Comparison of ENCODE assay signal across 1 cellular context in the genomic region with DNA sequence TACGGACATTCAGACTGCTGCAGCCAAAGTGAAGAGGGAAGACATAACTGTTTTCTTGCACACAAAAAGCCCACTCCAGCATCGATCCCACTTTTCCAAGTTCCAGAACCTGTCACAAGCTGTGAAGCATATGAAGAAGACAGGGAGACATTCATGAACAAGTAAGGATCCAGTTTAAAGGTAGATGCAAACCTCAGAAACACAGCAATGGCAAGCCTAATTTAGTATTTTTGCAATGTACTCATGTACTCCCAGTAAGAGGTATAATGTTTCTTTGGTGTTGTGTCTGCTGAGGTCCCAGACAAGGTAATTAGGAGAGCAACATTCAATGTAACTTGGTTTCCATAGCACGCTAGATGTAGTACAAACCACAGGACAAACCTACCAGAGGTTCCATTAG.
A peak's percentile ranks its signal among the peaks of the same experiment; 100 is the strongest.
TF ChIP-seq lines count a peak whose summit lies in the region.

No MANE protein-coding gene starts in this region.

TF ChIP-seq in HepG2, 621 proteins besides CTCF, POLR2A, EP300 and RAD21 (continues in another document):
- TF ChIP-seq HCFC1 (IDR thresholded peaks at IDR 0.05; ENCODE audit: low read depth, low read length), result no peak
- TF ChIP-seq ZNF235 (CRISPR knock-in tag; IDR thresholded peaks at IDR 0.05; ENCODE audit: borderline replicate concordance), result no peak
- TF ChIP-seq MAFK (conservative IDR thresholded peaks at IDR 0.05 in 1 of 2, IDR thresholded peaks at IDR 0.05 in 1 of 2; ENCODE audit: low read length in 2 of 2), result no peak
- peak; percentile 68 for TF ChIP-seq RBM22 (optimal IDR thresholded peaks at IDR 0.05; ENCODE audit: low read length)
- peak; percentile 40; the same call in 1 of the 2 replicates for TF ChIP-seq JUNB (CRISPR knock-in tag; IDR thresholded peaks at IDR 0.05; ENCODE audit: borderline replicate concordance)
- peak; percentile 99; the same call in 1 of the 2 replicates for TF ChIP-seq SSRP1 (CRISPR knock-in tag; IDR thresholded peaks at IDR 0.05)
- peak; percentile 96 for TF ChIP-seq MLLT10 (CRISPR knock-in tag; IDR thresholded peaks at IDR 0.05)
- no peak for TF ChIP-seq TRIM24 (CRISPR knock-in tag; IDR thresholded peaks at IDR 0.05)
- peak; percentile 14; the same call in 1 of the 2 replicates for TF ChIP-seq MBD4 (IDR thresholded peaks at IDR 0.05; ENCODE audit: borderline replicate concordance, low read length)
- 0 out of 2 replicates have a peak, but pooled peaks have one; percentile 6 for TF ChIP-seq ZNF331 (CRISPR knock-in tag; IDR thresholded peaks at IDR 0.05)
- TF ChIP-seq CBX1 (IDR thresholded peaks at IDR 0.05; ENCODE audit: low read depth), result no peak
- peak; percentile 59; the same call in 1 of the 2 replicates for TF ChIP-seq BATF2 (CRISPR knock-in tag; IDR thresholded peaks at IDR 0.05)
- no peak for TF ChIP-seq ZFP1 (CRISPR knock-in tag; IDR thresholded peaks at IDR 0.05)
- TF ChIP-seq BRCA1 (CRISPR knock-in tag; IDR thresholded peaks at IDR 0.05), result no peak
- TF ChIP-seq AFF4 (CRISPR knock-in tag; IDR thresholded peaks at IDR 0.05), result peak; percentile 95
- TF ChIP-seq MTERF4 (CRISPR knock-in tag; IDR thresholded peaks at IDR 0.05), result no peak
- TF ChIP-seq ZSCAN5A (CRISPR knock-in tag; IDR thresholded peaks at IDR 0.05; ENCODE audit: borderline replicate concordance), result 0 out of 2 replicates have a peak, but pooled peaks have one; percentile 9
- TF ChIP-seq SMYD3 (CRISPR knock-in tag; IDR thresholded peaks at IDR 0.05), result peak; percentile 65; the same call in 1 of the 2 replicates
- 0 out of 2 replicates have a peak, but pooled peaks have one; percentile 11 for TF ChIP-seq ATF2 (CRISPR knock-in tag; IDR thresholded peaks at IDR 0.05)
- TF ChIP-seq RBFOX2 (IDR thresholded peaks at IDR 0.05; ENCODE audit: low read depth, low read length), result peak; percentile 68; the same call in 1 of the 2 replicates
- no peak for TF ChIP-seq THAP8 (CRISPR knock-in tag; IDR thresholded peaks at IDR 0.05; ENCODE audit: borderline replicate concordance)
- 0 out of 2 replicates have a peak, but pooled peaks have one; percentile 30 for TF ChIP-seq ZC3H13 (CRISPR knock-in tag; IDR thresholded peaks at IDR 0.05)
- TF ChIP-seq ATF1 (CRISPR knock-in tag; IDR thresholded peaks at IDR 0.05), result no peak
- TF ChIP-seq, protein P1, sequence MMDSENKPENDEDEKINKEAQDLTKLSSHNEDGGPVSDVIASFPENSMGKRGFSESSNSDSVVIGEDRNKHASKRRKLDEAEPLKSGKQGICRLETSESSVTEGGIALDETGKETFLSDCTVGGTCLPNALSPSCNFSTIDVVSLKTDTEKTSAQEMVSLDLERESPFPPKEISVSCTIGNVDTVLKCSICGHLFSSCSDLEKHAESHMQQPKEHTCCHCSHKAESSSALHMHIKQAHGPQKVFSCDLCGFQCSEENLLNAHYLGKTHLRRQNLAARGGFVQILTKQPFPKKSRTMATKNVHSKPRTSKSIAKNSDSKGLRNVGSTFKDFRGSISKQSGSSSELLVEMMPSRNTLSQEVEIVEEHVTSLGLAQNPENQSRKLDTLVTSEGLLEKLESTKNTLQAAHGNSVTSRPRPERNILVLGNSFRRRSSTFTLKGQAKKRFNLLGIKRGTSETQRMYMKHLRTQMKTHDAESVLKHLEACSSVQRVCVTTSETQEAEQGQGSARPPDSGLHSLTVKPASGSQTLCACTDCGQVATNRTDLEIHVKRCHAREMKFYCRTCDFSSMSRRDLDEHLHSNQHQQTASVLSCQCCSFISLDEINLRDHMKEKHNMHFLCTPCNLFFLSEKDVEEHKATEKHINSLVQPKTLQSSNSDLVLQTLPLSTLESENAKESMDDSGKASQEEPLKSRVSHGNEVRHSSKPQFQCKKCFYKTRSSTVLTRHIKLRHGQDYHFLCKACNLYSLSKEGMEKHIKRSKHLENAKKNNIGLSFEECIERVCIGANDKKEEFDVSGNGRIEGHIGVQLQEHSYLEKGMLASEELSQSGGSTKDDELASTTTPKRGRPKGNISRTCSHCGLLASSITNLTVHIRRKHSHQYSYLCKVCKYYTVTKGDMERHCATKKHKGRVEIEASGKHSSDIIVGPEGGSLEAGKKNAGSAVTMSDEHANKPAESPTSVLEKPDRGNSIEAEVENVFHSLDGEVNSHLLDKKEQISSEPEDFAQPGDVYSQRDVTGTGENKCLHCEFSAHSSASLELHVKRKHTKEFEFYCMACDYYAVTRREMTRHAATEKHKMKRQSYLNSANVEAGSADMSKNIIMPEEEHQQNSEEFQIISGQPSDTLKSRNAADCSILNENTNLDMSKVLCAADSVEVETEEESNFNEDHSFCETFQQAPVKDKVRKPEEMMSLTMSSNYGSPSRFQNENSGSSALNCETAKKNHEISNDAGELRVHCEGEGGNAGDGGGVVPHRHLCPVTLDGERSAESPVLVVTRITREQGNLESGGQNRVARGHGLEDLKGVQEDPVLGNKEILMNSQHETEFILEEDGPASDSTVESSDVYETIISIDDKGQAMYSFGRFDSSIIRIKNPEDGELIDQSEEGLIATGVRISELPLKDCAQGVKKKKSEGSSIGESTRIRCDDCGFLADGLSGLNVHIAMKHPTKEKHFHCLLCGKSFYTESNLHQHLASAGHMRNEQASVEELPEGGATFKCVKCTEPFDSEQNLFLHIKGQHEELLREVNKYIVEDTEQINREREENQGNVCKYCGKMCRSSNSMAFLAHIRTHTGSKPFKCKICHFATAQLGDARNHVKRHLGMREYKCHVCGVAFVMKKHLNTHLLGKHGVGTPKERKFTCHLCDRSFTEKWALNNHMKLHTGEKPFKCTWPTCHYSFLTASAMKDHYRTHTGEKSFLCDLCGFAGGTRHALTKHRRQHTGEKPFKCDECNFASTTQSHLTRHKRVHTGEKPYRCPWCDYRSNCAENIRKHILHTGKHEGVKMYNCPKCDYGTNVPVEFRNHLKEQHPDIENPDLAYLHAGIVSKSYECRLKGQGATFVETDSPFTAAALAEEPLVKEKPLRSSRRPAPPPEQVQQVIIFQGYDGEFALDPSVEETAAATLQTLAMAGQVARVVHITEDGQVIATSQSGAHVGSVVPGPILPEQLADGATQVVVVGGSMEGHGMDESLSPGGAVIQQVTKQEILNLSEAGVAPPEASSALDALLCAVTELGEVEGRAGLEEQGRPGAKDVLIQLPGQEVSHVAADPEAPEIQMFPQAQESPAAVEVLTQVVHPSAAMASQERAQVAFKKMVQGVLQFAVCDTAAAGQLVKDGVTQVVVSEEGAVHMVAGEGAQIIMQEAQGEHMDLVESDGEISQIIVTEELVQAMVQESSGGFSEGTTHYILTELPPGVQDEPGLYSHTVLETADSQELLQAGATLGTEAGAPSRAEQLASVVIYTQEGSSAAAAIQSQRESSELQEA (CRISPR knock-in tag; IDR thresholded peaks at IDR 0.05; ENCODE audit: not compliant biosample characterization), result no peak
- TF ChIP-seq ZMAT3 (CRISPR knock-in tag; conservative IDR thresholded peaks at IDR 0.05), result peak; percentile 21; the same call in 1 of the 2 replicates
- TF ChIP-seq PHF5A (CRISPR knock-in tag; IDR thresholded peaks at IDR 0.05; ENCODE audit: low read depth, unreplicated experiment), result peak; percentile 30
- TF ChIP-seq POLR2AphosphoS5 (IDR thresholded peaks at IDR 0.05; ENCODE audit: low read depth, low read length), result peak; percentile 67
- TF ChIP-seq, protein P2, sequence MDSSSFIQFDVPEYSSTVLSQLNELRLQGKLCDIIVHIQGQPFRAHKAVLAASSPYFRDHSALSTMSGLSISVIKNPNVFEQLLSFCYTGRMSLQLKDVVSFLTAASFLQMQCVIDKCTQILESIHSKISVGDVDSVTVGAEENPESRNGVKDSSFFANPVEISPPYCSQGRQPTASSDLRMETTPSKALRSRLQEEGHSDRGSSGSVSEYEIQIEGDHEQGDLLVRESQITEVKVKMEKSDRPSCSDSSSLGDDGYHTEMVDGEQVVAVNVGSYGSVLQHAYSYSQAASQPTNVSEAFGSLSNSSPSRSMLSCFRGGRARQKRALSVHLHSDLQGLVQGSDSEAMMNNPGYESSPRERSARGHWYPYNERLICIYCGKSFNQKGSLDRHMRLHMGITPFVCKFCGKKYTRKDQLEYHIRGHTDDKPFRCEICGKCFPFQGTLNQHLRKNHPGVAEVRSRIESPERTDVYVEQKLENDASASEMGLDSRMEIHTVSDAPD (CRISPR knock-in tag; IDR thresholded peaks at IDR 0.05), result 0 out of 2 replicates have a peak, but pooled peaks have one; percentile 34
- TF ChIP-seq ZNF747 (CRISPR knock-in tag; IDR thresholded peaks at IDR 0.05; ENCODE audit: borderline replicate concordance), result no peak
- TF ChIP-seq TOPORS (CRISPR knock-in tag; IDR thresholded peaks at IDR 0.05), result peak; percentile 36; the same call in 1 of the 2 replicates
- TF ChIP-seq, protein P3, sequence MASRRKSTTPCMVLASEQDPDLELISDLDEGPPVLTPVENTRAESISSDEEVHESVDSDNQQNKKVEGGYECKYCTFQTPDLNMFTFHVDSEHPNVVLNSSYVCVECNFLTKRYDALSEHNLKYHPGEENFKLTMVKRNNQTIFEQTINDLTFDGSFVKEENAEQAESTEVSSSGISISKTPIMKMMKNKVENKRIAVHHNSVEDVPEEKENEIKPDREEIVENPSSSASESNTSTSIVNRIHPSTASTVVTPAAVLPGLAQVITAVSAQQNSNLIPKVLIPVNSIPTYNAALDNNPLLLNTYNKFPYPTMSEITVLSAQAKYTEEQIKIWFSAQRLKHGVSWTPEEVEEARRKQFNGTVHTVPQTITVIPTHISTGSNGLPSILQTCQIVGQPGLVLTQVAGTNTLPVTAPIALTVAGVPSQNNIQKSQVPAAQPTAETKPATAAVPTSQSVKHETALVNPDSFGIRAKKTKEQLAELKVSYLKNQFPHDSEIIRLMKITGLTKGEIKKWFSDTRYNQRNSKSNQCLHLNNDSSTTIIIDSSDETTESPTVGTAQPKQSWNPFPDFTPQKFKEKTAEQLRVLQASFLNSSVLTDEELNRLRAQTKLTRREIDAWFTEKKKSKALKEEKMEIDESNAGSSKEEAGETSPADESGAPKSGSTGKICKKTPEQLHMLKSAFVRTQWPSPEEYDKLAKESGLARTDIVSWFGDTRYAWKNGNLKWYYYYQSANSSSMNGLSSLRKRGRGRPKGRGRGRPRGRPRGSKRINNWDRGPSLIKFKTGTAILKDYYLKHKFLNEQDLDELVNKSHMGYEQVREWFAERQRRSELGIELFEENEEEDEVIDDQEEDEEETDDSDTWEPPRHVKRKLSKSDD (CRISPR knock-in tag; IDR thresholded peaks at IDR 0.05; ENCODE audit: low read depth), result 0 out of 2 replicates have a peak, but pooled peaks have one; percentile 18
